Comparison of ENCODE assay signal across 20 cellular contexts in genomic region chr2:35548171-35548570, GRCh38.
A peak's percentile ranks its signal among the peaks of the same experiment; 100 is the strongest.
DNase-seq lines count a peak whose midpoint lies in the region; TF ChIP-seq lines count a peak whose summit lies in the region.
"Had no signal": no experiment of that assay in that cellular context is flagged by ENCODE, and none has a peak within 500 bp of the region (broad histone marks: within the 10 kb centered on the region; RNA-seq: fewer than 3 reads in every experiment).

No MANE protein-coding gene starts in this region.

- peaks cover 26% of the 10 kb centered on the region for H3K9me3 Mint-ChIP-seq in HFFc6
- H3K9me3 Mint-ChIP-seq: neural crest cell had no signal

- H3K4me3 ChIP-seq in adipocyte (ENCODE audit: low read length) (no peak overlapping the region), retinal pigment epithelial cell (ENCODE audit: low read length) (no peak overlapping the region), Peyer's patch (no peak overlapping the region), ovary (no peak overlapping the region)
- H3K4me3 ChIP-seq: cardiac muscle cell, tibial nerve had no signal

- TF ChIP-seq POLR2A in Peyer's patch (IDR thresholded peaks at IDR 0.05) (no peak), ovary (IDR thresholded peaks at IDR 0.05) (no peak)

- no peak overlapping the region for H3K9ac ChIP-seq in adipocyte (ENCODE audit: low read length)

- H3K4me1 Mint-ChIP-seq in HFFc6 (ENCODE audit: low read depth), result no peaks in the 10 kb centered on the region
- H3K4me1 Mint-ChIP-seq: neural crest cell had no signal

- in situ Hi-C loops in G401 (cut with HindIII; ENCODE audit: low sequenced_read_pairs), result no loop called here

- 23 to 55% (median 24%) methylated on average over 1 of the region's 1 CpG for WGBS in ovary, 3 donors

- no peak overlapping the region for H3K4me3 Mint-ChIP-seq in HFFc6
- H3K4me3 Mint-ChIP-seq: activated naive CD8-positive, alpha-beta T cell; neural crest cell had no signal

- no peaks in the 10 kb centered on the region for H3K36me3 Mint-ChIP-seq in HFFc6 (ENCODE audit: low read depth)
- H3K36me3 Mint-ChIP-seq: activated naive CD8-positive, alpha-beta T cell had no signal

- TF ChIP-seq CTCF in HFFc6 (IDR thresholded peaks at IDR 0.05) (no peak), retinal pigment epithelial cell (conservative IDR thresholded peaks at IDR 0.05; ENCODE audit: low read depth, low read length) (no peak), Peyer's patch (IDR thresholded peaks at IDR 0.05) (no peak), ovary (IDR thresholded peaks at IDR 0.05) (no peak)

- DNase-seq in HFFc6 (peak; percentile 0), adipocyte (ENCODE audit: low read depth) (peak; percentile 49), fibroblast of the conjunctiva (ENCODE audit: low read depth) (peak; percentile 6), retinal pigment epithelial cell (ENCODE audit: low read depth) (peak; percentile 70), G401 (ENCODE audit: low spot score) (no peak), NCI-H187 (lab: John Stamatoyannopoulos, UW) (no peak), Peyer's patch (no peak), ovary (no peak)
- DNase-seq: AML-193; DMS79 treated with DMSO at 0.1 percent for 48 hours; left colon; NCI-H2171 treated with DMSO at 0.1 percent for 48 hours; NCI-H69; SHP77 treated with DMSO at 0.1 percent for 48 hours; stimulated activated CD4-positive, alpha-beta T cell treated with anti-CD3 and anti-CD28 coated beads, Interleukin-4, amount 100 ng/mL, for 1 hour; stimulated activated naive CD8-positive, alpha-beta T cell treated with anti-CD3 and anti-CD28 coated beads, Interleukin-15, Interleukin-2, amounts not matched to agents 100 U/mL and 50 U/mL, for 24 hours had no signal

- H3K27me3 Mint-ChIP-seq in HFFc6 (ENCODE audit: insufficient read depth), result no peaks in the 10 kb centered on the region
- H3K27me3 Mint-ChIP-seq: activated naive CD8-positive, alpha-beta T cell had no signal

- H3K27me3 ChIP-seq in adipocyte (replicated peaks; ENCODE audit: control insufficient read depth, insufficient read depth, low read length) (no peaks in the 10 kb centered on the region), Peyer's patch (no peaks in the 10 kb centered on the region), ovary (no peaks in the 10 kb centered on the region)
- H3K27me3 ChIP-seq: cardiac muscle cell, tibial nerve had no signal

- H3K27ac Mint-ChIP-seq in HFFc6, result no peak overlapping the region
- H3K27ac Mint-ChIP-seq: activated naive CD8-positive, alpha-beta T cell had no signal

- no peaks in the 10 kb centered on the region for H3K4me1 ChIP-seq in adipocyte (ENCODE audit: control insufficient read depth, insufficient read depth, low read length)
- no peaks in the 10 kb centered on the region for H3K4me1 ChIP-seq in Peyer's patch
- no peaks in the 10 kb centered on the region for H3K4me1 ChIP-seq in ovary (ENCODE audit: insufficient read depth)
- H3K4me1 ChIP-seq: tibial nerve had no signal

- intact Hi-C loops in ovary (cut with DNase I), result no loop called here

- H3K36me3 ChIP-seq in adipocyte (ENCODE audit: control insufficient read depth, insufficient read depth, low read length, severe bottlenecking), result no peaks in the 10 kb centered on the region
- no peaks in the 10 kb centered on the region for H3K36me3 ChIP-seq in Peyer's patch
- no peaks in the 10 kb centered on the region for H3K36me3 ChIP-seq in ovary
- H3K36me3 ChIP-seq: cardiac muscle cell, tibial nerve had no signal

- no peaks in the 10 kb centered on the region for H3K9me3 ChIP-seq in adipocyte (ENCODE audit: control insufficient read depth, low read length)
- H3K9me3 ChIP-seq in Peyer's patch, result no peaks in the 10 kb centered on the region
- H3K9me3 ChIP-seq in ovary, result no peaks in the 10 kb centered on the region
- H3K9me3 ChIP-seq: tibial nerve had no signal

- no peak overlapping the region for H3K27ac ChIP-seq in Peyer's patch
- no peak overlapping the region for H3K27ac ChIP-seq in ovary
- H3K27ac ChIP-seq: cardiac muscle cell, tibial nerve had no signal

- TF ChIP-seq EP300 in ovary (IDR thresholded peaks at IDR 0.05), result no peak

Comparison
In these comparisons a context has a peak if more than half of its experiments do, and no peak if none do; other contexts are left out.
1. DNase-seq: peak in HFFc6 (single experiment), adipocyte (single experiment), fibroblast of the conjunctiva (single experiment) and retinal pigment epithelial cell (single experiment); none in G401 (single experiment), NCI-H187 (0 of 2), Peyer's patch (0 of 3) and ovary (0 of 5).